8 cellular contexts compared by ENCODE assay signal in the genomic region with DNA sequence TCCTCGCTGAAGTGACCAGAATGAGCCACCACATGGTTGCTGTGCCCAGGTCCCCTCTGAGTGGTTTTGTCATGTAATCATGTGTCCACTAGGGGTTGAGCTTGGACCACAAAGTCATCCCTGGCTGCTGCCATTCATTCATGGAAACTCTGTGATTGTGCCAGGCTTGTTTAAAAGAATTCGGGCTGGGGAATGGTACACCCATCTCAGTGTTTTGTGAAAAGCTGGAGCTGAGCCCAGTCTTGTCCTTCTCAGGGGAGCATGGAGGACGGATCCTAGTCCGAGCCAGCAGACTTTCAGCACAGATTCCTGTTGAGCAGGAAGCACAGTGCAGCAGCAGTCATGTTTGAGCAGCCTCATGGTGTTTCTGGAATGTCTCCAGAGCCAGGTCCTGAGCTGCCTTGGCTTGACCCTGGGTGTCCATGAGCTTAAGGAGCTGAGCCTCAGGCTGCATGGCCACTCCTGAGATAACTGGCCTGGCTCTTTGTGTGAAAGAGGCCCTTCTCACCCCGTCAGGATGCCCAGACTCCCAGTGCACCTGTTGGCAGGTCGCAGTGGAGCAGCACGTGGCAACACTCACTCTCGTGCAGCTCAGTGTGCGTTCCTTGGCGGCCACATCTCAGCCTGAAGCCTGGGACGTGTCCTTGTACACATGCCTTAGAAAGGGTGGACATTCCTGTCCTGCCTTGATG.
DNase-seq lines count a peak whose midpoint lies in the region; ATAC-seq and TF ChIP-seq lines count a peak whose summit lies in the region.

No MANE protein-coding gene starts in this region.

- H3K4me1 Mint-ChIP-seq in CD4-positive, CD25-positive, alpha-beta regulatory T cell = no peaks in the 10 kb centered on the region
- H3K4me1 Mint-ChIP-seq in MCF 10A (ENCODE audit: insufficient read depth, unreplicated experiment) = peaks cover 28% of the 10 kb centered on the region
- H3K4me1 Mint-ChIP-seq in stimulated activated effector memory CD8-positive, alpha-beta T cell treated with anti-CD3 and anti-CD28 coated beads, Interleukin-12 subunit alpha, Interleukin-12 subunit beta, amount 100 ng/mL, for 72 hours = no peaks in the 10 kb centered on the region

- no peaks in the 10 kb centered on the region for H3K4me1 ChIP-seq in CD4-positive, CD25-positive, alpha-beta regulatory T cell (ENCODE audit: control insufficient read depth, insufficient read depth, low read length, poor library complexity, severe bottlenecking)
- H3K4me1 ChIP-seq in HCT116 (ENCODE audit: control insufficient read depth in 1 of 2, insufficient read depth in 2 of 2, low read length in 2 of 2) = no peaks in the 10 kb centered on the region; a peak in 1 of 4 replicates

- TF ChIP-seq CTCF in HCT116 (IDR thresholded peaks at IDR 0.05 in 2 of 3, conservative IDR thresholded peaks at IDR 0.05 in 1 of 3; ENCODE audit: borderline replicate concordance in 1 of 3, insufficient read depth in 1 of 3, low read depth in 2 of 3, low read length in 2 of 3) (peak; percentile 63 to 76 (median 74); a peak in 5 of 6 replicates), MCF 10A (IDR thresholded peaks at IDR 0.05; ENCODE audit: unreplicated experiment) (peak; percentile 71)

- no peak overlapping the region for H3K4me3 ChIP-seq in CD4-positive, CD25-positive, alpha-beta regulatory T cell (ENCODE audit: low read depth, low read length)
- H3K4me3 ChIP-seq in HCT116 (replicated peaks in 1 of 2; ENCODE audit: low read depth in 1 of 2, low read length in 2 of 2) = no peak overlapping the region

- H3K27me3 Mint-ChIP-seq in CD4-positive, CD25-positive, alpha-beta regulatory T cell = peaks cover 4% of the 10 kb centered on the region
- H3K27me3 Mint-ChIP-seq in MCF 10A (ENCODE audit: insufficient read depth, unreplicated experiment) = no peaks in the 10 kb centered on the region

- no peaks in the 10 kb centered on the region for H3K9me3 Mint-ChIP-seq in CD4-positive, CD25-positive, alpha-beta regulatory T cell
- no peaks in the 10 kb centered on the region for H3K9me3 Mint-ChIP-seq in MCF 10A (ENCODE audit: unreplicated experiment)
- no peaks in the 10 kb centered on the region for H3K9me3 Mint-ChIP-seq in stimulated activated effector memory CD8-positive, alpha-beta T cell treated with anti-CD3 and anti-CD28 coated beads, Interleukin-12 subunit alpha, Interleukin-12 subunit beta, amount 100 ng/mL, for 72 hours

- H3K9ac ChIP-seq in HCT116 (ENCODE audit: low read length) = no peak overlapping the region

- CTCF ChIA-PET in HCT116 (lab: Charles Lee) = interaction anchor here (1.0 to 1.6 kb wide), 5 partner anchors 9 to 312 kb away, joined by 3 to 9 read pairs (median 5); no protein-coding TSS in a partner anchor
- CTCF ChIA-PET in MCF 10A (lab: Yijun Ruan, JAX) = interaction anchor here (0.6 to 4.6 kb wide), 21 partner anchors 9 to 900 kb away, joined by 3 to 54 read pairs (median 4); no protein-coding TSS in a partner anchor

- no peak for ATAC-seq in CD4-positive, CD25-positive, alpha-beta regulatory T cell (ENCODE audit: low read depth in 2 of 2)
- ATAC-seq in HCT116 = peak; percentile 98
- peak; percentile 51 for ATAC-seq in stimulated activated effector memory CD8-positive, alpha-beta T cell treated with anti-CD3 and anti-CD28 coated beads, Interleukin-12 subunit alpha, Interleukin-12 subunit beta, amount 100 ng/mL, for 72 hours
- ATAC-seq in HG03439 (IDR thresholded peaks at IDR 0.05; ENCODE audit: unreplicated experiment) = no peak

- peak in 2 of 3 donors; percentile 1 to 27 for DNase-seq in CD4-positive, CD25-positive, alpha-beta regulatory T cell
- peak; percentile 56 for DNase-seq in HCT116 (ENCODE audit: low read depth, low spot score)
- DNase-seq in NCI-H774 (lab: John Stamatoyannopoulos, UW) = peak; percentile 9
- DNase-seq in MCF 10A (ENCODE audit: unreplicated experiment) = peak; percentile 86
- DNase-seq in iPS-NIHi7 (ENCODE audit: extremely low spot score) = peak; percentile 77
- DNase-seq in stimulated activated effector memory CD8-positive, alpha-beta T cell treated with anti-CD3 and anti-CD28 coated beads, Interleukin-12 subunit alpha, Interleukin-12 subunit beta, amount 100 ng/mL, for 72 hours (ENCODE audit: low spot score in 2 of 2) = no peak
- no peak for DNase-seq in stimulated activated CD4-positive, alpha-beta T cell treated with anti-CD3 and anti-CD28 coated beads, Interleukin-1b, Interleukin-23, amount 100 ng/mL, for 48 hours

- no peaks in the 10 kb centered on the region for H3K9me3 ChIP-seq in CD4-positive, CD25-positive, alpha-beta regulatory T cell (ENCODE audit: control insufficient read depth in 2 of 2, low read length in 2 of 2)
- no peaks in the 10 kb centered on the region for H3K9me3 ChIP-seq in HCT116 (ENCODE audit: control insufficient read depth in 1 of 2, insufficient read depth in 1 of 2, low read depth in 1 of 2, low read length in 2 of 2)

- H3K4me3 Mint-ChIP-seq in CD4-positive, CD25-positive, alpha-beta regulatory T cell = no peak overlapping the region
- H3K4me3 Mint-ChIP-seq in MCF 10A (ENCODE audit: unreplicated experiment) = no peak overlapping the region
- H3K4me3 Mint-ChIP-seq in stimulated activated effector memory CD8-positive, alpha-beta T cell treated with anti-CD3 and anti-CD28 coated beads, Interleukin-12 subunit alpha, Interleukin-12 subunit beta, amount 100 ng/mL, for 72 hours = no peak overlapping the region

- no peak for TF ChIP-seq POLR2A in HCT116 (IDR thresholded peaks at IDR 0.05; ENCODE audit: borderline replicate concordance, extremely low read depth, insufficient read depth, insufficient read length)

- no peak overlapping the region for H3K27ac ChIP-seq in CD4-positive, CD25-positive, alpha-beta regulatory T cell (ENCODE audit: insufficient read depth, low read length, poor library complexity, severe bottlenecking)
- H3K27ac ChIP-seq in HCT116 (ENCODE audit: low read depth, low read length) = no peak overlapping the region

- peak overlapping the region; percentile 36 for H2AFZ ChIP-seq in HCT116 (ENCODE audit: low read depth, low read length, poor library complexity, severe bottlenecking)

- H3K79me2 ChIP-seq in HCT116 (ENCODE audit: insufficient read depth, low read length) = no peaks in the 10 kb centered on the region

- H4K20me1 ChIP-seq in HCT116 (ENCODE audit: insufficient read depth) = no peaks in the 10 kb centered on the region

- intact Hi-C loops in HCT116 (cut with micrococcal nuclease) = loop anchor here (1.0 kb wide), 2 partner anchors 311 to 621 kb away; no protein-coding TSS in a partner anchor
- intact Hi-C loops in MCF 10A (cut with micrococcal nuclease) = loop anchor here (1.0 kb wide), 2 partner anchors 267 to 311 kb away; no protein-coding TSS in a partner anchor

- H3K4me2 ChIP-seq in HCT116 (ENCODE audit: low read length) = no peak overlapping the region

- no peaks in the 10 kb centered on the region for H3K36me3 Mint-ChIP-seq in CD4-positive, CD25-positive, alpha-beta regulatory T cell
- H3K36me3 Mint-ChIP-seq in MCF 10A (ENCODE audit: insufficient read depth, unreplicated experiment) = peaks cover 15% of the 10 kb centered on the region
- no peaks in the 10 kb centered on the region for H3K36me3 Mint-ChIP-seq in stimulated activated effector memory CD8-positive, alpha-beta T cell treated with anti-CD3 and anti-CD28 coated beads, Interleukin-12 subunit alpha, Interleukin-12 subunit beta, amount 100 ng/mL, for 72 hours

- H3K9me2 ChIP-seq in HCT116 (ENCODE audit: insufficient read depth) = no peaks in the 10 kb centered on the region

- RAD21 ChIA-PET in HCT116 (lab: Charles Lee; ENCODE audit: low non-redundant PET in 1 of 2, low total read pairs in 2 of 2, uncharacterized antibody in 2 of 2, unreplicated experiment in 2 of 2) = interaction anchor here (1.0 to 1.1 kb wide), 2 partner anchors 311 kb away, joined by 3 read pairs; no protein-coding TSS in a partner anchor

- no peak overlapping the region for H3K27ac Mint-ChIP-seq in CD4-positive, CD25-positive, alpha-beta regulatory T cell
- no peak overlapping the region for H3K27ac Mint-ChIP-seq in MCF 10A (ENCODE audit: low read depth, unreplicated experiment)
- H3K27ac Mint-ChIP-seq in stimulated activated effector memory CD8-positive, alpha-beta T cell treated with anti-CD3 and anti-CD28 coated beads, Interleukin-12 subunit alpha, Interleukin-12 subunit beta, amount 100 ng/mL, for 72 hours = no peak overlapping the region

- peak; percentile 89 for TF ChIP-seq RAD21 in HCT116 (IDR thresholded peaks at IDR 0.05; ENCODE audit: low read depth)

- BruUV-seq in HCT116 (replicated peaks; lab: Mats Ljungman, UMichigan) (no TSS peak), MCF 10A (replicated peaks; lab: Mats Ljungman, UMichigan) (no TSS peak)

- no peaks in the 10 kb centered on the region for H3K36me3 ChIP-seq in CD4-positive, CD25-positive, alpha-beta regulatory T cell (ENCODE audit: control insufficient read depth, insufficient read depth, low read length)
- H3K36me3 ChIP-seq in HCT116 (ENCODE audit: control insufficient read depth in 1 of 2, insufficient read depth in 2 of 2, low read length in 2 of 2) = no peaks in the 10 kb centered on the region

- H3K27me3 ChIP-seq in CD4-positive, CD25-positive, alpha-beta regulatory T cell (ENCODE audit: control insufficient read depth, insufficient read depth, low read length) = no peaks in the 10 kb centered on the region
- H3K27me3 ChIP-seq in HCT116 (ENCODE audit: insufficient read depth, low read length) = no peaks in the 10 kb centered on the region

- POLR2A ChIA-PET in HCT116 (lab: Charles Lee) (no interaction called here), MCF 10A (lab: Yijun Ruan, JAX) (no interaction called here)

TF ChIP-seq in HCT116, 20 proteins besides CTCF, POLR2A, EP300 and RAD21 (continues in another document):
- TF ChIP-seq YY1 (IDR thresholded peaks at IDR 0.05; ENCODE audit: extremely low read depth, insufficient replicate concordance, low read depth, low read length) (no peak), ZNF274 (IDR thresholded peaks at IDR 0.05; ENCODE audit: low read depth, low read length) (no peak), EGR1 (IDR thresholded peaks at IDR 0.05; ENCODE audit: low read depth) (no peak), SP1 (IDR thresholded peaks at IDR 0.05; ENCODE audit: low read depth) (no peak), FOSL1 (IDR thresholded peaks at IDR 0.05; ENCODE audit: low read depth) (no peak), ELF1 (IDR thresholded peaks at IDR 0.05; ENCODE audit: borderline replicate concordance, low read depth) (no peak), EZH2phosphoT487 (IDR thresholded peaks at IDR 0.05; ENCODE audit: borderline replicate concordance) (no peak), POLR2AphosphoS5 (IDR thresholded peaks at IDR 0.05; ENCODE audit: low read depth, low read length) (no peak), CBX3 (IDR thresholded peaks at IDR 0.05; ENCODE audit: low read depth) (no peak)
- TF ChIP-seq, protein P1, sequence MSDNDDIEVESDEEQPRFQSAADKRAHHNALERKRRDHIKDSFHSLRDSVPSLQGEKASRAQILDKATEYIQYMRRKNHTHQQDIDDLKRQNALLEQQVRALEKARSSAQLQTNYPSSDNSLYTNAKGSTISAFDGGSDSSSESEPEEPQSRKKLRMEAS (IDR thresholded peaks at IDR 0.05) = no peak
- TF ChIP-seq, protein P2, sequence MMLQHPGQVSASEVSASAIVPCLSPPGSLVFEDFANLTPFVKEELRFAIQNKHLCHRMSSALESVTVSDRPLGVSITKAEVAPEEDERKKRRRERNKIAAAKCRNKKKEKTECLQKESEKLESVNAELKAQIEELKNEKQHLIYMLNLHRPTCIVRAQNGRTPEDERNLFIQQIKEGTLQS (IDR thresholded peaks at IDR 0.05) = no peak

Comparison
In these comparisons a context has a peak if more than half of its experiments do, and no peak if none do; other contexts are left out.
1. ATAC-seq: peak in HCT116 (single experiment) and stimulated activated effector memory CD8-positive, alpha-beta T cell treated with anti-CD3 and anti-CD28 coated beads, Interleukin-12 subunit alpha, Interleukin-12 subunit beta, amount 100 ng/mL, for 72 hours (single experiment); none in CD4-positive, CD25-positive, alpha-beta regulatory T cell (0 of 2) and HG03439 (single experiment).
2. DNase-seq: peak in CD4-positive, CD25-positive, alpha-beta regulatory T cell (2 of 3), HCT116 (single experiment), NCI-H774 (single experiment), MCF 10A (single experiment) and iPS-NIHi7 (single experiment); none in stimulated activated effector memory CD8-positive, alpha-beta T cell treated with anti-CD3 and anti-CD28 coated beads, Interleukin-12 subunit alpha, Interleukin-12 subunit beta, amount 100 ng/mL, for 72 hours (0 of 2) and stimulated activated CD4-positive, alpha-beta T cell treated with anti-CD3 and anti-CD28 coated beads, Interleukin-1b, Interleukin-23, amount 100 ng/mL, for 48 hours (single experiment).